ENCODE assay signal across 30 cellular contexts in the genomic region with DNA sequence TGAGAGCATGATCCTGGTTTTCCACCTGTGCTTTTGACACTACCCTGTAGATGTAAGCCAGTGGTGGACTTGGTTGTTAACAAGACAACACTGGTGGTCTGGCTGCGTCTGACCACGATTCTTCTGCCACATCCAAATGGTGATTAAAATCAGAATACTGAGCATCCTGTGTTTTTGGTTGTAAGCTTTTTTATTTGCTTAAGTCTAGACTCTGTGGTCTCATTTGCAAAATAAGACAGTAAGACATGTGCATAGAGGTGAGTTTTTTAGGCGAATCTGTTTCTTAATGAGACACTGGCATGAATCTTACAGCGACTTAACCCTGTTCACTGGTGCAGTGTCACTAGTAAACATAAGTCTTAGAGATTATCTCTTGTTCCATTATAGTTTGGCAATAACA.
"Had no signal": no experiment of that assay in that cellular context is flagged by ENCODE, and none has a peak within 500 bp of the region (broad histone marks: within the 10 kb centered on the region; RNA-seq: fewer than 3 reads in every experiment).

No MANE protein-coding gene starts in this region.

- H3K36me3 Mint-ChIP-seq: activated naive CD4-positive, alpha-beta T cell treated with anti-CD3 and anti-CD28 coated beads, Interleukin-2, amount 50 U/mL, for 72 hours; brain had no signal

- H3K36me3 ChIP-seq: adrenal gland had no signal

- H3K27ac Mint-ChIP-seq: activated CD4-positive, alpha-beta T cell treated with anti-CD3 and anti-CD28 coated beads for 36 hours; activated CD4-positive, alpha-beta T cell treated with anti-CD3 and anti-CD28 coated beads, Interleukin-2, amount 10 ng/mL, durations not matched to agents 7 days and 5 days; activated CD8-positive, alpha-beta T cell treated with anti-CD3 and anti-CD28 coated beads, Interleukin-2, amount 10 ng/mL, durations not matched to agents 7 days and 5 days; activated naive CD4-positive, alpha-beta T cell treated with anti-CD3 and anti-CD28 coated beads for 36 hours; activated naive CD4-positive, alpha-beta T cell treated with anti-CD3 and anti-CD28 coated beads, Interleukin-2, amount 50 U/mL, for 72 hours; activated T-cell treated with anti-CD3 and anti-CD28 coated beads, Interleukin-2, amount 50 U/mL, for 24 hours; brain had no signal

- H3K4me3 Mint-ChIP-seq: activated CD4-positive, alpha-beta T cell treated with anti-CD3 and anti-CD28 coated beads for 36 hours; activated CD4-positive, alpha-beta T cell treated with anti-CD3 and anti-CD28 coated beads, Interleukin-2, amount 10 ng/mL, durations not matched to agents 7 days and 5 days; activated CD8-positive, alpha-beta T cell treated with anti-CD3 and anti-CD28 coated beads, Interleukin-2, amount 10 ng/mL, durations not matched to agents 7 days and 5 days; activated naive CD4-positive, alpha-beta T cell treated with anti-CD3 and anti-CD28 coated beads for 36 hours; activated T-cell treated with anti-CD3 and anti-CD28 coated beads, Interleukin-2, amount 50 U/mL, for 24 hours; brain had no signal

- H3K4me1 Mint-ChIP-seq: activated CD4-positive, alpha-beta T cell treated with anti-CD3 and anti-CD28 coated beads for 36 hours; activated CD4-positive, alpha-beta T cell treated with anti-CD3 and anti-CD28 coated beads, Interleukin-2, amount 10 ng/mL, durations not matched to agents 7 days and 5 days had no signal

- H3K27ac ChIP-seq: adrenal gland, PC-9, RWPE1, SK-N-MC had no signal

- H3K4me2 ChIP-seq: PC-9 had no signal

- H3K9me3 Mint-ChIP-seq: activated CD4-positive, alpha-beta T cell treated with anti-CD3 and anti-CD28 coated beads, Interleukin-2, amount 10 ng/mL, durations not matched to agents 7 days and 5 days; activated naive CD4-positive, alpha-beta T cell treated with anti-CD3 and anti-CD28 coated beads for 36 hours; activated naive CD4-positive, alpha-beta T cell treated with anti-CD3 and anti-CD28 coated beads, Interleukin-2, amount 50 U/mL, for 72 hours; activated T-cell treated with anti-CD3 and anti-CD28 coated beads, Interleukin-2, amount 50 U/mL, for 24 hours; brain had no signal

- H3K27me3 ChIP-seq: adrenal gland, MG63 had no signal

- H3K9me3 ChIP-seq: adrenal gland, MG63 had no signal

- H3K4me3 ChIP-seq: adrenal gland, MG63, PC-9, SK-N-MC had no signal

- DNase-seq: activated CD4-positive, alpha-beta T cell treated with anti-CD3 and anti-CD28 coated beads for 36 hours; activated CD4-positive, alpha-beta T cell treated with anti-CD3 and anti-CD28 coated beads, Interleukin-2, amount 10 ng/mL, durations not matched to agents 7 days and 5 days; activated CD4-positive, alpha-beta T cell treated with anti-CD3 and anti-CD28 coated beads, Interleukin-2, amount 50 U/mL, for 48 hours; activated CD8-positive, alpha-beta T cell treated with anti-CD3 and anti-CD28 coated beads, Interleukin-2, amount 10 ng/mL, durations not matched to agents 7 days and 5 days; activated gamma-delta T cell treated with Interleukin-2 at 50 U/mL for 16 hours; activated naive CD4-positive, alpha-beta T cell treated with anti-CD3 and anti-CD28 coated beads for 36 hours; activated T-cell treated with anti-CD3 and anti-CD28 coated beads, Interleukin-2, amount 50 U/mL, for 24 hours; adrenal gland; central memory CD4-positive, alpha-beta T cell; Kasumi-1; KG1; MG63; NCI-H1048; NCI-H1105 treated with DMSO at 0.1 percent for 48 hours; NCI-H1694; NCI-H1930; NCI-H2081 treated with DMSO at 0.1 percent for 48 hours; NCI-H345; NCI-H524 treated with DMSO at 0.1 percent for 48 hours; PC-9; Right ventricle myocardium superior; T1000 had no signal

- FAIRE-seq: astrocyte, bronchial epithelial cell, RCC 7860 had no signal

- ATAC-seq: activated CD4-positive, alpha-beta T cell treated with anti-CD3 and anti-CD28 coated beads for 36 hours; activated CD4-positive, CD25-positive, alpha-beta regulatory T cell treated with anti-CD3 and anti-CD28 coated beads, Interleukin-2, amount 50 U/mL, for 24 hours; activated CD8-positive, alpha-beta T cell treated with anti-CD3 and anti-CD28 coated beads, Interleukin-2, amount 10 ng/mL, durations not matched to agents 7 days and 5 days had no signal

- H2AFZ ChIP-seq: PC-9 had no signal
